In the genomic region with DNA sequence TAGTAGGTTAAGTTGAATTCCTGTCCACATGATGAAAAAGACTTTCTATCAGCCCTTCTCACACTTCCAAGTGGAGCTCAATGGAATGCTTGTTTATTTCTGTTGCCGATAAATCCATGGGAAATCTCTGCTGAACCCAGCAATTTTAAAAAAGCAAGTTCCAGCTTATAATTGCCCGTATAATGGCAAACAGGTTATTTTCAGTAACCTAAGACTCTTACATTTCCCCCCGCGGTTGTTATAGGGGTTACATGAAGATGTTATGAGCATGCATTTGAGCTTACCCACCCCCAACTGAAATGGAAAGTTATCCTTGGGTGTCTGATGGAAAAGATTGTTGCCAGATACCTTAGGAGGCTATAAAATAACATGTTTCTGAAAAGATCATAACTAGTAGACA, we compare ENCODE assay signal across 13 cellular contexts.
DNase-seq lines count a peak whose midpoint lies in the region; ATAC-seq and TF ChIP-seq lines count a peak whose summit lies in the region.
"Had no signal": no experiment of that assay in that cellular context is flagged by ENCODE, and none has a peak within 500 bp of the region (broad histone marks: within the 10 kb centered on the region; RNA-seq: fewer than 3 reads in every experiment).

No MANE protein-coding gene starts in this region.

- H3K36me3 Mint-ChIP-seq in osteocyte (ENCODE audit: unreplicated experiment), result peaks cover 2% of the 10 kb centered on the region

- no peak overlapping the region for H3K9ac ChIP-seq in MM.1S (ENCODE audit: low read length)

- BruUV-seq in A673 (replicated peaks; lab: Mats Ljungman, UMichigan), result no TSS peak

- TF ChIP-seq CTCF in A673 (conservative IDR thresholded peaks at IDR 0.05; ENCODE audit: low read depth, low read length) (no peak), fibroblast of the aortic adventitia (IDR thresholded peaks at IDR 0.05; ENCODE audit: insufficient read depth, low read length) (no peak), osteocyte (IDR thresholded peaks at IDR 0.05) (no peak), MM.1S (IDR thresholded peaks at IDR 0.05; ENCODE audit: low read length) (no peak)

- H3K4me2 ChIP-seq in MM.1S (ENCODE audit: low read depth, low read length), result no peak overlapping the region

- H3K9me3 Mint-ChIP-seq in osteocyte (ENCODE audit: unreplicated experiment), result no peaks in the 10 kb centered on the region
- H3K9me3 Mint-ChIP-seq: activated T-helper 1 cell treated with anti-CD3 and anti-CD28 coated beads, Interleukin-12 subunit alpha, Interleukin-12 subunit beta, Interleukin-2, Interleukin-4 antibody, amounts not matched to agents 30 ng/mL and 10 ng/mL and 1 ng/mL, durations not matched to agents 14 hours and 24 hours and 36 hours; central memory CD8-positive, alpha-beta T cell had no signal

- no peaks in the 10 kb centered on the region for H4K20me1 ChIP-seq in MM.1S (ENCODE audit: insufficient read depth, low read length)

- no peaks in the 10 kb centered on the region for H3K79me2 ChIP-seq in MM.1S (ENCODE audit: low read length)

- H2AFZ ChIP-seq in MM.1S (ENCODE audit: low read length), result no peak overlapping the region

- H3K4me3 ChIP-seq in A673 (ENCODE audit: low read depth, low read length, poor library complexity, severe bottlenecking), result peak overlapping the region; percentile 68
- H3K4me3 ChIP-seq in fibroblast of the aortic adventitia (ENCODE audit: low read depth, low read length), result peak overlapping the region; percentile 76
- H3K4me3 ChIP-seq in MM.1S (ENCODE audit: low read length), result no peak overlapping the region

- no peaks in the 10 kb centered on the region for H3K36me3 ChIP-seq in A673 (ENCODE audit: insufficient read depth, low read length, poor library complexity, severe bottlenecking)
- no peaks in the 10 kb centered on the region for H3K36me3 ChIP-seq in MM.1S (replicated peaks; ENCODE audit: insufficient read depth, low read length)

- H3K4me1 Mint-ChIP-seq in osteocyte (ENCODE audit: unreplicated experiment), result peaks cover 61% of the 10 kb centered on the region
- H3K4me1 Mint-ChIP-seq: central memory CD8-positive, alpha-beta T cell had no signal

- DNase-seq in A673 (ENCODE audit: low spot score), result peak; percentile 27
- peak; percentile 60 for DNase-seq in NCI-H2227 (lab: John Stamatoyannopoulos, UW; ENCODE audit: unreplicated experiment)
- no peak for DNase-seq in fibroblast of the aortic adventitia (ENCODE audit: low read depth)
- no peak for DNase-seq in osteocyte (ENCODE audit: extremely low spot score, unreplicated experiment)
- no peak for DNase-seq in left colon
- no peak for DNase-seq in MM.1S
- no peak for DNase-seq in putamen (ENCODE audit: low spot score)
- DNase-seq: activated CD4-positive, CD25-positive, alpha-beta regulatory T cell; foreskin keratinocyte had no signal

- peak overlapping the region; percentile 99 for H3K27ac Mint-ChIP-seq in osteocyte (ENCODE audit: unreplicated experiment)
- H3K27ac Mint-ChIP-seq: activated T-helper 1 cell treated with anti-CD3 and anti-CD28 coated beads, Interleukin-12 subunit alpha, Interleukin-12 subunit beta, Interleukin-2, Interleukin-4 antibody, amounts not matched to agents 30 ng/mL and 10 ng/mL and 1 ng/mL, durations not matched to agents 14 hours and 24 hours and 36 hours; B cell had no signal

- H3K27me3 ChIP-seq in A673 (replicated peaks; ENCODE audit: insufficient read depth, low read depth, low read length, poor library complexity) (no peaks in the 10 kb centered on the region), MM.1S (replicated peaks; ENCODE audit: insufficient read depth, low read length) (no peaks in the 10 kb centered on the region)
- H3K27me3 ChIP-seq: foreskin keratinocyte had no signal

- CTCF ChIA-PET in A673 (lab: Charles Lee), result no interaction called here

- no peaks in the 10 kb centered on the region for H3K9me2 ChIP-seq in MM.1S (replicated peaks; ENCODE audit: insufficient read depth, low read length)

- H3K9me3 ChIP-seq in A673 (ENCODE audit: low read depth, low read length, poor library complexity, severe bottlenecking), result no peaks in the 10 kb centered on the region
- no peaks in the 10 kb centered on the region for H3K9me3 ChIP-seq in MM.1S (replicated peaks; ENCODE audit: insufficient read depth, low read length)

- no peak for ATAC-seq in HG03159 (IDR thresholded peaks at IDR 0.05; ENCODE audit: unreplicated experiment)
- no peak for ATAC-seq in left colon
- ATAC-seq: foreskin keratinocyte had no signal

- H3K4me1 ChIP-seq in A673 (ENCODE audit: insufficient read depth, low read length, poor library complexity, severe bottlenecking) (peaks cover 59% of the 10 kb centered on the region), MM.1S (ENCODE audit: low read length) (no peaks in the 10 kb centered on the region)

- no peaks in the 10 kb centered on the region for H3F3A ChIP-seq in MM.1S (ENCODE audit: insufficient read depth, low read length)

- H3K27me3 Mint-ChIP-seq in osteocyte (ENCODE audit: unreplicated experiment), result no peaks in the 10 kb centered on the region

- intact Hi-C loops in A673 (cut with micrococcal nuclease; ENCODE audit: unreplicated experiment) (no loop called here), left colon (cut with DNase I, micrococcal nuclease) (no loop called here)

- POLR2A ChIA-PET in A673 (lab: Charles Lee; ENCODE audit: low non-redundant PET), result no interaction called here

- peak overlapping the region; percentile 96 for H3K4me3 Mint-ChIP-seq in osteocyte (ENCODE audit: unreplicated experiment)
- H3K4me3 Mint-ChIP-seq: activated T-helper 1 cell treated with anti-CD3 and anti-CD28 coated beads, Interleukin-12 subunit alpha, Interleukin-12 subunit beta, Interleukin-2, Interleukin-4 antibody, amounts not matched to agents 30 ng/mL and 10 ng/mL and 1 ng/mL, durations not matched to agents 14 hours and 24 hours and 36 hours; B cell; central memory CD8-positive, alpha-beta T cell had no signal

- H3K27ac ChIP-seq in A673 (ENCODE audit: low read depth, low read length, poor library complexity, severe bottlenecking), result no peak overlapping the region
- H3K27ac ChIP-seq in MM.1S (ENCODE audit: low read length), result no peak overlapping the region

Comparison
In these comparisons a context has a peak if more than half of its experiments do, and no peak if none do; other contexts are left out.
1. DNase-seq: peak in A673 (single experiment) and NCI-H2227 (single experiment); none in fibroblast of the aortic adventitia (single experiment), osteocyte (single experiment), left colon (0 of 2), MM.1S (single experiment) and putamen (single experiment).